In the genomic region with DNA sequence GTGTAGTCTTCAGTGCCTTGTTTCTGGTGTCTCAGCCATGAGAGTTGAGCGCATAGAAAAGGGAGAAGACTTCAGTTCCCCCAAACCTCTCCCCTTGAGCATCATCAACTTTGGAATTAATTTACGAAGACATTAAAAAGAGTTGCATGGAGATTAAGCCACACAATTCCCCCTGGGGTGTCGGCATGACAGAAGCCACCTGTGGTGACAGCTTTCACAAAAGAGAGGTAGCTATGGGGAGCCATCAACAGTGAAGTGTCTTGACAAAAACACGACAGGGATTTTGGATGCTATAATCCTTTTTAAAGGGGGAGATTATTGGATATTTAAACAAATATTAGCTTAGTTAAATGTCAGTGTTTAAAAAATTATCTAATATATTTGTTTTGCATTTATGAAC, we compare ENCODE assay signal across 21 cellular contexts.
"Had no signal": no experiment of that assay in that cellular context is flagged by ENCODE, and none has a peak within 500 bp of the region (broad histone marks: within the 10 kb centered on the region; RNA-seq: fewer than 3 reads in every experiment).

No MANE protein-coding gene starts in this region.

- H3K4me3 ChIP-seq: gastrocnemius medialis, ovary, right atrium auricular region, sigmoid colon, skin epidermis, testis, tibial nerve, upper lobe of right lung, vagina had no signal

- H3K4me1 ChIP-seq: gastrocnemius medialis, sigmoid colon, testis, upper lobe of right lung had no signal

- H3K27ac ChIP-seq: gastrocnemius medialis, ovary, right atrium auricular region, sigmoid colon, skin epidermis, testis, tibial nerve, upper lobe of right lung, vagina had no signal

- H3K27ac Mint-ChIP-seq: naive thymus-derived CD4-positive, alpha-beta T cell; nephron progenitor cell; stimulated activated naive B cell treated with anti-CD40 and anti-IgM and Interleukin-4, amounts not matched to agents 10 μg/mL and 1 μg/mL and 100 μg/mL, for 72 hours; stimulated activated naive CD8-positive, alpha-beta T cell treated with anti-CD3 and anti-CD28 coated beads, Interleukin-15, amount 100 ng/mL, for 72 hours had no signal

- H3K36me3 Mint-ChIP-seq: naive thymus-derived CD4-positive, alpha-beta T cell; stimulated activated naive B cell treated with anti-CD40 and anti-IgM and Interleukin-4, amounts not matched to agents 10 μg/mL and 1 μg/mL and 100 μg/mL, for 72 hours had no signal

- ATAC-seq: esophagus mucosa; gastrocnemius medialis; left lobe of liver; naive thymus-derived CD4-positive, alpha-beta T cell; stimulated activated naive B cell treated with anti-CD40 and anti-IgM and Interleukin-4, amounts not matched to agents 10 μg/mL and 1 μg/mL and 100 μg/mL, for 72 hours; stimulated activated naive CD8-positive, alpha-beta T cell treated with anti-CD3 and anti-CD28 coated beads, Interleukin-15, amount 100 ng/mL, for 72 hours; upper lobe of right lung had no signal

- H3K9me3 ChIP-seq: gastrocnemius medialis, ovary, right atrium auricular region, sigmoid colon, testis, tibial nerve, upper lobe of right lung, vagina had no signal

- DNase-seq: effector CD4-positive, alpha-beta T cell; gastrocnemius medialis; islet precursor cell; mammary epithelial cell; naive thymus-derived CD4-positive, alpha-beta T cell; nephron progenitor cell; nucleus accumbens; ovary; sigmoid colon; stimulated activated CD4-positive, alpha-beta T cell treated with anti-CD3 and anti-CD28 coated beads, Interleukin-2, amount 100 ng/mL, for 24 hours; stimulated activated CD4-positive, alpha-beta T cell treated with anti-CD3 and anti-CD28 coated beads, Interleukin-4, amount 100 ng/mL, for 4 hours; stimulated activated naive B cell treated with anti-CD40 and anti-IgM and Interleukin-4, amounts not matched to agents 10 μg/mL and 1 μg/mL and 100 μg/mL, for 72 hours; stimulated activated naive CD8-positive, alpha-beta T cell treated with anti-CD3 and anti-CD28 coated beads, Interleukin-15, amount 100 ng/mL, for 72 hours; testis; upper lobe of right lung had no signal

- H3K27me3 ChIP-seq: gastrocnemius medialis, ovary, right atrium auricular region, sigmoid colon, testis, tibial nerve, upper lobe of right lung, vagina had no signal

- H3K4me1 Mint-ChIP-seq: naive thymus-derived CD4-positive, alpha-beta T cell; stimulated activated naive B cell treated with anti-CD40 and anti-IgM and Interleukin-4, amounts not matched to agents 10 μg/mL and 1 μg/mL and 100 μg/mL, for 72 hours; stimulated activated naive CD8-positive, alpha-beta T cell treated with anti-CD3 and anti-CD28 coated beads, Interleukin-15, amount 100 ng/mL, for 72 hours had no signal

- H3K4me3 Mint-ChIP-seq: naive thymus-derived CD4-positive, alpha-beta T cell; nephron progenitor cell; stimulated activated naive B cell treated with anti-CD40 and anti-IgM and Interleukin-4, amounts not matched to agents 10 μg/mL and 1 μg/mL and 100 μg/mL, for 72 hours; stimulated activated naive CD8-positive, alpha-beta T cell treated with anti-CD3 and anti-CD28 coated beads, Interleukin-15, amount 100 ng/mL, for 72 hours had no signal

- H3K36me3 ChIP-seq: gastrocnemius medialis, ovary, right atrium auricular region, sigmoid colon, tibial nerve, upper lobe of right lung, vagina had no signal

- H3K9me3 Mint-ChIP-seq: nephron progenitor cell; stimulated activated naive B cell treated with anti-CD40 and anti-IgM and Interleukin-4, amounts not matched to agents 10 μg/mL and 1 μg/mL and 100 μg/mL, for 72 hours; stimulated activated naive CD8-positive, alpha-beta T cell treated with anti-CD3 and anti-CD28 coated beads, Interleukin-15, amount 100 ng/mL, for 72 hours had no signal

- H3K27me3 Mint-ChIP-seq: stimulated activated naive B cell treated with anti-CD40 and anti-IgM and Interleukin-4, amounts not matched to agents 10 μg/mL and 1 μg/mL and 100 μg/mL, for 72 hours; stimulated activated naive CD8-positive, alpha-beta T cell treated with anti-CD3 and anti-CD28 coated beads, Interleukin-15, amount 100 ng/mL, for 72 hours had no signal
